In genomic region chr3:39707314-39707909, GRCh38 we compare ENCODE assay signal across 9 cellular contexts.
DNase-seq lines count a peak whose midpoint lies in the region; ATAC-seq and TF ChIP-seq lines count a peak whose summit lies in the region.
"Had no signal": no experiment of that assay in that cellular context is flagged by ENCODE, and none has a peak within 500 bp of the region (broad histone marks: within the 10 kb centered on the region; RNA-seq: fewer than 3 reads in every experiment).

No MANE protein-coding gene starts in this region.

- no peak overlapping the region for H3K27ac Mint-ChIP-seq in activated naive CD4-positive, alpha-beta T cell treated with anti-CD3 and anti-CD28 coated beads, Interleukin-2, amount 10 ng/mL, durations not matched to agents 7 days and 5 days
- H3K27ac Mint-ChIP-seq: naive thymus-derived CD4-positive, alpha-beta T cell had no signal

- ATAC-seq in GM19452 (IDR thresholded peaks at IDR 0.05; ENCODE audit: unreplicated experiment) = peak; percentile 71
- ATAC-seq in GM21737 (IDR thresholded peaks at IDR 0.05; ENCODE audit: unreplicated experiment) = no peak
- no peak for ATAC-seq in GM19467 (IDR thresholded peaks at IDR 0.05; ENCODE audit: unreplicated experiment)
- ATAC-seq: naive thymus-derived CD4-positive, alpha-beta T cell had no signal

- H3K36me3 Mint-ChIP-seq in activated naive CD4-positive, alpha-beta T cell treated with anti-CD3 and anti-CD28 coated beads, Interleukin-2, amount 10 ng/mL, durations not matched to agents 7 days and 5 days = no peaks in the 10 kb centered on the region
- H3K36me3 Mint-ChIP-seq: naive thymus-derived CD4-positive, alpha-beta T cell had no signal

- DNase-seq in COLO829 (ENCODE audit: low spot score) = peak; percentile 58
- DNase-seq in NCI-H524 (lab: John Stamatoyannopoulos, UW) = peak; percentile 8 to 51
- peak; percentile 42 for DNase-seq in epithelial cell of esophagus (ENCODE audit: low read depth)
- peak; percentile 34 for DNase-seq in pons (ENCODE audit: low spot score)
- no peak for DNase-seq in activated naive CD4-positive, alpha-beta T cell treated with anti-CD3 and anti-CD28 coated beads, Interleukin-2, amount 10 ng/mL, durations not matched to agents 7 days and 5 days

- H3K4me3 ChIP-seq in epithelial cell of esophagus (ENCODE audit: low read length) = no peak overlapping the region

- no peaks in the 10 kb centered on the region for H3K9me3 Mint-ChIP-seq in activated naive CD4-positive, alpha-beta T cell treated with anti-CD3 and anti-CD28 coated beads, Interleukin-2, amount 10 ng/mL, durations not matched to agents 7 days and 5 days
- H3K9me3 Mint-ChIP-seq: naive thymus-derived CD4-positive, alpha-beta T cell had no signal

- CTCF ChIA-PET in activated naive CD4-positive, alpha-beta T cell treated with anti-CD3 and anti-CD28 coated beads, Interleukin-2, amount 10 ng/mL, durations not matched to agents 7 days and 5 days (lab: Charles Lee) = interaction anchor here (0.8 kb wide), 1 partner anchor 472 kb away, joined by 3 read pairs; no protein-coding TSS in a partner anchor

- H3K4me3 Mint-ChIP-seq in activated naive CD4-positive, alpha-beta T cell treated with anti-CD3 and anti-CD28 coated beads, Interleukin-2, amount 10 ng/mL, durations not matched to agents 7 days and 5 days = no peak overlapping the region
- H3K4me3 Mint-ChIP-seq: naive thymus-derived CD4-positive, alpha-beta T cell had no signal

- no peaks in the 10 kb centered on the region for H3K4me1 Mint-ChIP-seq in activated naive CD4-positive, alpha-beta T cell treated with anti-CD3 and anti-CD28 coated beads, Interleukin-2, amount 10 ng/mL, durations not matched to agents 7 days and 5 days
- H3K4me1 Mint-ChIP-seq: naive thymus-derived CD4-positive, alpha-beta T cell had no signal

- no peaks in the 10 kb centered on the region for H3K27me3 Mint-ChIP-seq in activated naive CD4-positive, alpha-beta T cell treated with anti-CD3 and anti-CD28 coated beads, Interleukin-2, amount 10 ng/mL, durations not matched to agents 7 days and 5 days

- peak; percentile 62 for TF ChIP-seq CTCF in epithelial cell of esophagus (IDR thresholded peaks at IDR 0.05; ENCODE audit: insufficient read depth, low read depth, low read length, missing control alignments)
